ENCODE assay signal across 8 cellular contexts in the genomic region with DNA sequence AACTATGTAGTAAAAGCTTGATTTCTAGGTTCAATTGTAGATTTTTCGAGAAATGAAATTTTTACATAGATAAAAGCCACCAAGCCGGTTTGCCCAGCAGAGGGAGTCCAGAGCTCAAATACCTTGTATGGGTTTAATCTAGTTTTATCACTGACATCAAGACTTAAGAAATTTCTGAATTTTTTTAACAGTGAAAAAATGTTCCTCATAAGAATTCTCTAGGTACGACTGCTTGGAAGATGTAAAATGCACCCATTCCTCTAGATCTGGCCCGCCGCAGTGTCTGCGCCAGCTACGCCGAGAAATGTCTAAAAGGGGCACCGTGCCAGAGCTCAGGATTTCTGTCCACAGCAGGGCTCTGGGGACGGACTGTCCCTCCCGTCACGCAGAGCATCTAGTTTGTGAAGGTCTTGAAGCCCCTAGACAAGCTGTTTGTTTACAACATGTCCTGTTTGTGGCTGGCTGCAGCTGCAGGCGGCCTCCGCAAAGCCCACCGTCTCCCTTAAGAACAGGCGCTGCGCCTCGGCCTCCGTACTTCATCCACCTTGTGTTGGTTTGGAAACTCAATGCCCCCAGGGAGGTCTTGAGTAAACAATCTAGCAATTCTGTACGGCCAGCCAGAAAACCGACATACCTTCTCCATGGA. TPM values are rescaled to one million over a fixed set of nuclear protein-coding genes. Genes with fewer than 3 reads are reported as not detected.
A peak's percentile ranks its signal among the peaks of the same experiment; 100 is the strongest.
DNase-seq lines count a peak whose midpoint lies in the region; ATAC-seq, FAIRE-seq and TF ChIP-seq lines count a peak whose summit lies in the region.

No MANE protein-coding gene starts in this region.

- no peak overlapping the region for H3K4me3 ChIP-seq in CD8-positive, alpha-beta T cell (ENCODE audit: low read depth, low read length)
- no peak overlapping the region for H3K4me3 ChIP-seq in adrenal gland
- H3K4me3 ChIP-seq in tibial artery: no peak overlapping the region

- no peaks in the 10 kb centered on the region for H3K9me3 Mint-ChIP-seq in CD8-positive, alpha-beta T cell

- H3K27ac ChIP-seq in CD8-positive, alpha-beta T cell (ENCODE audit: low read depth, low read length): no peak overlapping the region
- no peak overlapping the region for H3K27ac ChIP-seq in adrenal gland
- H3K27ac ChIP-seq in tibial artery: no peak overlapping the region

- POLR2A ChIA-PET in CD8-positive, alpha-beta T cell (lab: Charles Lee): interaction anchor here (1.1 to 1.4 kb wide), 2 partner anchors 33 to 219 kb away, joined by 4 to 5 read pairs; a partner anchor contains a TSS

- CTCF ChIA-PET in CD8-positive, alpha-beta T cell (lab: Charles Lee): interaction anchor here (0.7 to 2.5 kb wide), 9 partner anchors 9 to 352 kb away, joined by 3 to 39 read pairs (median 4); no protein-coding TSS in a partner anchor

- TF ChIP-seq CTCF in CD8-positive, alpha-beta T cell (IDR thresholded peaks at IDR 0.05): peak; percentile 60
- peak; percentile 48 to 74 (median 62) for TF ChIP-seq CTCF in adrenal gland (IDR thresholded peaks at IDR 0.05)
- peak; percentile 62 to 76 for TF ChIP-seq CTCF in tibial artery (IDR thresholded peaks at IDR 0.05)

- no peak overlapping the region for H3K27ac Mint-ChIP-seq in CD8-positive, alpha-beta T cell

- no peak for TF ChIP-seq POLR2A in adrenal gland (IDR thresholded peaks at IDR 0.05)

- H3K27me3 Mint-ChIP-seq in CD8-positive, alpha-beta T cell (ENCODE audit: low read depth): no peaks in the 10 kb centered on the region

- peak in 3 of 7 experiments; percentile 35 to 52 (median 40) for DNase-seq in CD8-positive, alpha-beta T cell
- DNase-seq in KBM-7: peak; percentile 23
- DNase-seq in adrenal gland: peak in 6 of 7 donors; percentile 42 to 79 (median 62)
- DNase-seq in tibial artery: peak; percentile 64 to 66

- H3K4me1 ChIP-seq in CD8-positive, alpha-beta T cell (ENCODE audit: insufficient read depth, low read length): no peaks in the 10 kb centered on the region
- H3K4me1 ChIP-seq in adrenal gland (replicated peaks in 1 of 2) (no peaks in the 10 kb centered on the region), tibial artery (no peaks in the 10 kb centered on the region)

- no peaks in the 10 kb centered on the region for H3K9me3 ChIP-seq in CD8-positive, alpha-beta T cell (ENCODE audit: low read length)
- no peaks in the 10 kb centered on the region for H3K9me3 ChIP-seq in adrenal gland (replicated peaks in 1 of 3)
- no peaks in the 10 kb centered on the region for H3K9me3 ChIP-seq in tibial artery

- peaks cover 71% of the 10 kb centered on the region for H3K36me3 Mint-ChIP-seq in CD8-positive, alpha-beta T cell

- 78 to 84% (median 82%) methylated on average over 21 of the region's 21 CpGs for WGBS in adrenal gland, 4 donors

- no peaks in the 10 kb centered on the region for H3K4me1 Mint-ChIP-seq in CD8-positive, alpha-beta T cell (ENCODE audit: low read depth)

- peaks cover 24% of the 10 kb centered on the region for H3K36me3 ChIP-seq in CD8-positive, alpha-beta T cell (ENCODE audit: insufficient read depth, low read length)
- H3K36me3 ChIP-seq in adrenal gland (replicated peaks in 1 of 2) (peaks cover 0 to 100% of the 10 kb centered on the region in 2 donors), tibial artery (peaks cover 57 to 99% (median 94%) of the 10 kb centered on the region in 3 donors)

- H3K27me3 ChIP-seq in CD8-positive, alpha-beta T cell (ENCODE audit: insufficient read depth, low read length): no peaks in the 10 kb centered on the region
- H3K27me3 ChIP-seq in adrenal gland: no peaks in the 10 kb centered on the region
- no peaks in the 10 kb centered on the region for H3K27me3 ChIP-seq in tibial artery

- intact Hi-C loops in CD8-positive, alpha-beta T cell (cut with DNase I, micrococcal nuclease): loop anchor here in 1 of 2 experiments (1.0 to 5.0 kb wide), 2 partner anchors 219 to 350 kb away; a partner anchor contains a TSS
- intact Hi-C loops in adrenal gland (cut with DNase I): loop anchor here (5.0 to 10.0 kb wide), 2 partner anchors 78 to 155 kb away; a partner anchor contains a TSS
- intact Hi-C loops in tibial artery (cut with DNase I; ENCODE audit: low total_unique reads): loop anchor here (5.0 kb wide), 1 partner anchor 220 kb away; no protein-coding TSS in a partner anchor

- no peak overlapping the region for H3K4me3 Mint-ChIP-seq in CD8-positive, alpha-beta T cell

- peak; percentile 60 for FAIRE-seq in islet of Langerhans (lab: Jason Lieb, UNC)

- in situ Hi-C loops in KBM-7 (cut with MboI; ENCODE audit: low pct_unique_long_range_greater_than_20kb, low sequenced_read_pairs): no loop called here

- no peak for ATAC-seq in CD8-positive, alpha-beta T cell
- ATAC-seq in GM21737 (IDR thresholded peaks at IDR 0.05; ENCODE audit: unreplicated experiment): no peak
- no peak for ATAC-seq in HG02763 (IDR thresholded peaks at IDR 0.05; ENCODE audit: unreplicated experiment)
- ATAC-seq in HG03045 (IDR thresholded peaks at IDR 0.05; ENCODE audit: unreplicated experiment): no peak

RNA-seq across cellular contexts. Expression of a gene that starts 24.8 kb away (rescaled TPM):
- total RNA-seq in CD8-positive, alpha-beta T cell: 100 to 1,000 TPM; 104 to 108 TPM
- total RNA-seq in adrenal gland: 100 to 1,000 TPM in 1 of 8 donors, 10 to 100 TPM in 7; 45.7 to 116 (median 73.2) TPM
- 100 to 1,000 TPM in 1 of 3 donors, 10 to 100 TPM in 2; 43.3 to 100 (median 50.9) TPM for polyA plus RNA-seq in adrenal gland

RNA-seq across cellular contexts. Expression of a gene that starts 33.4 kb away (rescaled TPM):
- 10 to 100 TPM; 34.7 to 46.8 TPM for total RNA-seq in CD8-positive, alpha-beta T cell
- 100 to 1,000 TPM in 1 of 8 donors, 10 to 100 TPM in 7; 41.4 to 106 (median 76.5) TPM for total RNA-seq in adrenal gland
- 10 to 100 TPM; 22.9 to 31.1 (median 24.9) TPM for polyA plus RNA-seq in adrenal gland
